ENCODE assay signal across 10 cellular contexts in genomic region chr17:76493505-76494167, GRCh38. TPM values are rescaled to one million over a fixed set of nuclear protein-coding genes. Genes with fewer than 3 reads are reported as not detected.
DNase-seq lines count a peak whose midpoint lies in the region; ATAC-seq and TF ChIP-seq lines count a peak whose summit lies in the region.
"Had no signal": no experiment of that assay in that cellular context is flagged by ENCODE, and none has a peak within 500 bp of the region (broad histone marks: within the 10 kb centered on the region; RNA-seq: fewer than 3 reads in every experiment).

No MANE protein-coding gene starts in this region.

- H3K36me3 ChIP-seq in DOHH2 (ENCODE audit: control insufficient read depth, low read length) (peaks cover 17% of the 10 kb centered on the region), ascending aorta (no peaks in the 10 kb centered on the region)
- H3K36me3 ChIP-seq: cardiac muscle cell had no signal

- TF ChIP-seq CTCF in DOHH2 (IDR thresholded peaks at IDR 0.05; ENCODE audit: low read depth, low read length, poor library complexity, severe bottlenecking) (no peak), ascending aorta (IDR thresholded peaks at IDR 0.05) (no peak), nephron (IDR thresholded peaks at IDR 0.05; ENCODE audit: unreplicated experiment in 3 of 3) (no peak)

- DNase-seq in ascending aorta (ENCODE audit: low spot score in 2 of 2) (no peak), HCEC 1CT (no peak), SHP77 treated with DMSO at 0.1 percent for 48 hours (lab: John Stamatoyannopoulos, UW) (no peak), kidney tubule cell (ENCODE audit: low spot score) (no peak)

- H3K4me3 Mint-ChIP-seq in nephron = no peak overlapping the region

- no peaks in the 10 kb centered on the region for H3K27me3 ChIP-seq in DOHH2 (ENCODE audit: control insufficient read depth, low read length)
- H3K27me3 ChIP-seq in ascending aorta = no peaks in the 10 kb centered on the region
- H3K27me3 ChIP-seq: cardiac muscle cell had no signal

- peak overlapping the region; percentile 72 for H3K27ac ChIP-seq in DOHH2 (ENCODE audit: low read depth, low read length)
- H3K27ac ChIP-seq in ascending aorta = peak overlapping the region; percentile 70 to 77
- H3K27ac ChIP-seq: cardiac muscle cell had no signal

- intact Hi-C loops in ascending aorta (cut with DNase I) = no loop called here

- H3K27ac Mint-ChIP-seq in nephron = peak overlapping the region in 2 of 3 experiments; percentile 13 to 33

- H3K4me1 ChIP-seq in DOHH2 (ENCODE audit: control insufficient read depth, low read length) = peaks cover 72% of the 10 kb centered on the region
- peaks cover 5 to 11% of the 10 kb centered on the region in 2 donors for H3K4me1 ChIP-seq in ascending aorta

- H3K9me2 ChIP-seq in DOHH2 (replicated peaks; ENCODE audit: control insufficient read depth, low read length) = no peaks in the 10 kb centered on the region

- H3K4me3 ChIP-seq in DOHH2 (ENCODE audit: low read length) (peak overlapping the region; percentile 63), ascending aorta (no peak overlapping the region)
- H3K4me3 ChIP-seq: cardiac muscle cell had no signal

- H3K9me3 ChIP-seq in DOHH2 (ENCODE audit: control insufficient read depth, insufficient read depth, low read length) (no peaks in the 10 kb centered on the region), ascending aorta (no peaks in the 10 kb centered on the region)

- peaks cover 18% of the 10 kb centered on the region for H3K27me3 Mint-ChIP-seq in nephron (ENCODE audit: low read depth)

- peak; percentile 3 for ATAC-seq in HG03432 (IDR thresholded peaks at IDR 0.05; ENCODE audit: unreplicated experiment)
- ATAC-seq in GM18858 (IDR thresholded peaks at IDR 0.05; ENCODE audit: unreplicated experiment) = no peak

- peaks cover 21% of the 10 kb centered on the region for H3K4me1 Mint-ChIP-seq in nephron

- H4K20me1 ChIP-seq in DOHH2 (ENCODE audit: control insufficient read depth, insufficient read depth, low read depth, low read length) = no peaks in the 10 kb centered on the region

- H3K79me2 ChIP-seq in DOHH2 (ENCODE audit: control insufficient read depth, low read length) = peaks cover 45% of the 10 kb centered on the region

- peak overlapping the region; percentile 88 for H3K4me2 ChIP-seq in DOHH2 (ENCODE audit: low read length)

- H3K9me3 Mint-ChIP-seq in nephron = no peaks in the 10 kb centered on the region

- H3K36me3 Mint-ChIP-seq in nephron (ENCODE audit: low read depth) = no peaks in the 10 kb centered on the region

- no peaks in the 10 kb centered on the region; the same call in 1 of the 2 replicates for H3F3A ChIP-seq in DOHH2 (ENCODE audit: control insufficient read depth, insufficient read depth)

RNA-seq across cellular contexts. Expression of gene RHBDF2, which starts 7.6 kb away (rescaled TPM):
- 12.7 TPM for total RNA-seq in ascending aorta

RNA-seq across cellular contexts. Expression of gene AANAT, which starts 26.2 kb away (rescaled TPM):
- not detected for total RNA-seq in ascending aorta
- total RNA-seq: MCF 10A had no signal

RNA-seq across cellular contexts. Expression of gene UBE2O, which starts 40.7 kb away (rescaled TPM):
- 19.6 TPM for total RNA-seq in ascending aorta

RNA-seq across cellular contexts. Expression of gene CYGB, which starts 43.9 kb away (rescaled TPM):
- total RNA-seq in ascending aorta = 60.7 TPM
- total RNA-seq: MCF 10A had no signal

RNA-seq across cellular contexts. Expression of gene PRCD, which starts 46.2 kb away (rescaled TPM):
- total RNA-seq in ascending aorta = 0.43 TPM
- total RNA-seq: MCF 10A had no signal
